8 cellular contexts compared by ENCODE assay signal in the genomic region with DNA sequence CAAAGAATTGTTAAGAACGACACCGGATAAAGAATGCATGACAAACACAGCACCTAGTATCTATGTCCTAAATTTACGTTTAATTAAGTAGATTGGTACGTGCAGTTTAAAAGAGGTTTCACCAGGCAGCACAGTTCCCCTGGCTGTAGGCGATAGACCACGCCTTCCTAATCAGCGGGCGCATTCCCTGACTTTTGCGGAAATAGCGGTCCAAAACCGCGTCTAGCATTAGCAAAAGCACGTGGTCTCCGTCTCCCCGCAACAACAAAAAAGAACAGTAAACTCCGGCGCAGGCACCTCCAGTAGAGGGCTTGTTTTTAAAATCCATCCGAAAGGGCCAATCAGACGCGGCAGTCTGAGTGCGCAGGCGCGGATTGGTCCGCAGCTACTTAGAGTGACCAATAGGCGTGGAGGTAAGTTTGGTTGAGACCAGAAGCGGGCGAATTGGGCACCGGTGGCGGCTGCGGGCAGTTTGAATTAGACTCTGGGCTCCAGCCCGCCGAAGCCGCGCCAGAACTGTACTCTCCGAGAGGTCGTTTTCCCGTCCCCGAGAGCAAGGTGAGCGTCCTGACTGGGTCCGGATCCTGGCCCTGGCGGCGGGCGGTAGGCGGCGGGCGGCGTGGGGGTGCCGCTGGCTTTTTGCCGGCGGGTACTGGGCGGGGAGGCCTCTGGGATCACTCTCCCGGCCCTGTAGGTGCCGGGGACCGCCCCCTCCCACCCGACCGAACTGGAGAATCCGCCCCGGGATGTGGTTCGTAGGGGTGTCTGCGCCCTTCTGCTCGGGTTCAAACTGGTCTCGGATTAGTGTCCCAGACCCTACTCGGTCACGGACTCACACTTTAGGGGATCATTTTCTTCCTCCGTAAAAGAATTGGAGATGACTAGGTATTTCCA. TPM values are rescaled to one million over a fixed set of nuclear protein-coding genes. Genes with fewer than 3 reads are reported as not detected.
DNase-seq lines count a peak whose midpoint lies in the region; ATAC-seq, FAIRE-seq and TF ChIP-seq lines count a peak whose summit lies in the region.

Gene CENPF, plus strand, starts transcription at position 432 of the 894 bp plus-strand sequence. CDS start 10,560 bp downstream, outside the sequence.

- no peak within 1 kb of the TSS for H2AK5ac ChIP-seq in H1 (ENCODE audit: low read depth, low read length)
- no peak within 1 kb of the TSS for H2AK5ac ChIP-seq in mesenchymal stem cell (ENCODE audit: low read length, severe bottlenecking)

- H3K18ac ChIP-seq in H1 (ENCODE audit: extremely low read depth, low read length), result no peak within 1 kb of the TSS; the same call in 1 of the 2 replicates
- no peak within 1 kb of the TSS for H3K18ac ChIP-seq in mesenchymal stem cell (ENCODE audit: low read depth in 1 of 2, low read length in 2 of 2)

- H3K27me3 ChIP-seq in H1 (replicated peaks in 1 of 4; ENCODE audit: control insufficient read depth in 3 of 4, extremely low read depth in 1 of 4, insufficient read depth in 3 of 4, low read length in 3 of 4), result no peaks in the 10 kb centered on the region
- H3K27me3 ChIP-seq in mesenchymal stem cell (ENCODE audit: control insufficient read depth in 1 of 2, insufficient read depth in 1 of 2, low read length in 2 of 2), result no peaks in the 10 kb centered on the region

- peaks cover 27 to 45% of the 10 kb centered on the region in 2 experiments for H3K79me2 ChIP-seq in H1 (ENCODE audit: control insufficient read depth in 1 of 2, insufficient read depth in 2 of 2, low read length in 2 of 2)

- H3K4me3 ChIP-seq in H1 (ENCODE audit: extremely low read depth in 1 of 4, insufficient read depth in 2 of 4, low read depth in 3 of 4, low read length in 4 of 4) (peak within 1 kb of the TSS; percentile 84 to 95 (median 87)), mesenchymal stem cell (ENCODE audit: insufficient read depth in 1 of 2, low read depth in 1 of 2, low read length in 2 of 2) (peak within 1 kb of the TSS; percentile 84 to 96)

- no peak within 1 kb of the TSS for H2BK20ac ChIP-seq in H1 (ENCODE audit: low read length)

- H3K36me3 ChIP-seq in H1 (ENCODE audit: control insufficient read depth in 2 of 4, insufficient read depth in 4 of 4, low read length in 3 of 4), result peaks cover 0 to 13% (median 0%) of the 10 kb centered on the region in 4 experiments; a peak in 1 of 8 replicates
- H3K36me3 ChIP-seq in mesenchymal stem cell (ENCODE audit: control insufficient read depth in 1 of 2, insufficient read depth in 2 of 2, low read depth in 1 of 2, low read length in 2 of 2), result peaks cover 0 to 11% of the 10 kb centered on the region in 2 experiments

- DNase-seq in COLO829 (ENCODE audit: low spot score) (peak; percentile 99), HS-5 (ENCODE audit: low read depth) (peak; percentile 97), H1 (ENCODE audit: low read depth in 1 of 2, low spot score in 2 of 2) (peak; percentile 92 to 98), mesenchymal stem cell (peak; percentile 99)
- DNase-seq in NK-92 treated with Interleukin-12 subunit alpha and Interleukin-12 subunit beta, amount 100 ng/mL, for 24 hours (lab: John Stamatoyannopoulos, UW), result peak; percentile 93
- DNase-seq in activated CD8-positive, alpha-beta memory T cell treated with anti-CD3 and anti-CD28 coated beads for 24 hours, result peak; percentile 93
- peak; percentile 83 for DNase-seq in stimulated activated CD8-positive, alpha-beta memory T cell treated with anti-CD3 and anti-CD28 coated beads, Interleukin-12 subunit alpha, Interleukin-12 subunit beta, amount 100 ng/mL, for 4 hours (ENCODE audit: low read depth)

- WGBS in H1 (ENCODE audit: extremely low coverage in 1 of 2, insufficient coverage in 1 of 2, insufficient read length in 1 of 2, insufficient replicate concordance in 2 of 2, low coverage in 1 of 2, low lambda C conversion rate in 2 of 2, missing lambda C conversion rate in 1 of 2), 2 experiments, result 2% methylated on average over 52 of the region's 65 CpGs; no CpG with 5 or more reads in 1 of the 2 experiments
- under 1% methylated on average over 52 of the region's 65 CpGs for WGBS in mesenchymal stem cell

- H2BK5ac ChIP-seq in H1 (ENCODE audit: low read depth, low read length) (peak within 1 kb of the TSS; percentile 78; the same call in 1 of the 2 replicates), mesenchymal stem cell (ENCODE audit: low read depth, low read length, poor library complexity, severe bottlenecking) (no peak within 1 kb of the TSS)

- TF ChIP-seq POLR2A in H1 (IDR thresholded peaks at IDR 0.05; ENCODE audit: control extremely low read depth in 1 of 2, low read depth in 2 of 2, low read length in 2 of 2), result peak; percentile 73 to 90

- TF ChIP-seq CTCF in H1 (IDR thresholded peaks at IDR 0.05; ENCODE audit: control extremely low read depth in 1 of 3, insufficient read depth in 1 of 3, low read depth in 1 of 3, low read length in 3 of 3), result peak in 1 of 3 experiments; percentile 2; a peak in 1 of 4 replicates

- H4K5ac ChIP-seq in H1 (ENCODE audit: insufficient read length, low read depth, low read length), result peak within 1 kb of the TSS; percentile 54

- H3K4me2 ChIP-seq in H1 (ENCODE audit: insufficient read depth in 1 of 2, low read depth in 2 of 2, low read length in 2 of 2), result peak within 1 kb of the TSS; percentile 91 to 92
- H3K4me2 ChIP-seq in mesenchymal stem cell (ENCODE audit: low read length, poor library complexity, severe bottlenecking), result peak within 1 kb of the TSS; percentile 88

- H2BK12ac ChIP-seq in H1 (ENCODE audit: low read depth, low read length) (peak within 1 kb of the TSS; percentile 84; the same call in 1 of the 2 replicates), mesenchymal stem cell (ENCODE audit: low read length in 2 of 2) (no peak within 1 kb of the TSS)

- POLR2A ChIA-PET in H1 (lab: Charles Lee; ENCODE audit: partially characterized antibody), result interaction anchor here (0.6 to 2.5 kb wide), 9 partner anchors 9 to 389 kb away, joined by 3 to 12 read pairs (median 5); partner anchors contain the start of gene PTPN14

- H3K4ac ChIP-seq in H1 (replicated peaks; ENCODE audit: insufficient read length, low read depth, low read length), result peak within 1 kb of the TSS; percentile 44
- no peak within 1 kb of the TSS for H3K4ac ChIP-seq in mesenchymal stem cell (ENCODE audit: low read depth in 1 of 2, low read length in 2 of 2)

- peak within 1 kb of the TSS; percentile 78 for H3K56ac ChIP-seq in H1 (replicated peaks; ENCODE audit: insufficient read length, low read depth, low read length)

- H2BK15ac ChIP-seq in H1 (ENCODE audit: low read length) (no peak within 1 kb of the TSS), mesenchymal stem cell (ENCODE audit: low read depth, poor library complexity, severe bottlenecking) (no peak within 1 kb of the TSS)

- TF ChIP-seq RAD21 in H1 (IDR thresholded peaks at IDR 0.05 in 1 of 2, conservative IDR thresholded peaks at IDR 0.05 in 1 of 2; ENCODE audit: low read depth in 2 of 2, low read length in 2 of 2), result no peak

- H3K14ac ChIP-seq in H1 (ENCODE audit: insufficient read length) (no peak within 1 kb of the TSS), mesenchymal stem cell (ENCODE audit: low read length in 2 of 2) (no peak within 1 kb of the TSS)

- H3K23ac ChIP-seq in H1 (ENCODE audit: insufficient read length), result no peak within 1 kb of the TSS
- no peak within 1 kb of the TSS for H3K23ac ChIP-seq in mesenchymal stem cell (ENCODE audit: low read length in 2 of 2)

- H2AFZ ChIP-seq in H1 (ENCODE audit: low read length) (peak within 1 kb of the TSS; percentile 26; the same call in 1 of the 2 replicates), mesenchymal stem cell (ENCODE audit: low read depth, low read length) (peak within 1 kb of the TSS; percentile 90)

- peak within 1 kb of the TSS; percentile 17 for H4K91ac ChIP-seq in H1 (replicated peaks; ENCODE audit: insufficient read length, low read length)
- no peak within 1 kb of the TSS for H4K91ac ChIP-seq in mesenchymal stem cell (ENCODE audit: low read length)

- peak; percentile 100 for ATAC-seq in GM19468 (IDR thresholded peaks at IDR 0.05; ENCODE audit: extremely low read depth, unreplicated experiment)

- H3K23me2 ChIP-seq in H1 (ENCODE audit: low read depth, low read length), result peaks cover 2% of the 10 kb centered on the region; the same call in 1 of the 2 replicates

- H3K27ac ChIP-seq in H1 (ENCODE audit: low read depth, low read length) (peak within 1 kb of the TSS; percentile 81), mesenchymal stem cell (ENCODE audit: low read length, poor library complexity, severe bottlenecking) (no peak within 1 kb of the TSS)

- TF ChIP-seq EP300 in H1 (IDR thresholded peaks at IDR 0.05; ENCODE audit: borderline replicate concordance in 1 of 2, low read depth in 2 of 2, low read length in 2 of 2), result no peak

- FAIRE-seq in H1 (lab: Jason Lieb, UNC), result peak; percentile 88

- H3K4me1 ChIP-seq in H1 (replicated peaks in 1 of 4; ENCODE audit: control insufficient read depth in 3 of 4, insufficient read depth in 4 of 4, low read length in 3 of 4) (peaks cover 0 to 2% (median under 1%) of the 10 kb centered on the region in 4 experiments; a peak in 2 of 7 replicates), mesenchymal stem cell (ENCODE audit: control insufficient read depth, insufficient read depth, low read depth, low read length) (peaks cover 6% of the 10 kb centered on the region)

- H3K9me3 ChIP-seq in H1 (ENCODE audit: insufficient read depth in 2 of 2, low read depth in 1 of 2, low read length in 1 of 2) (no peaks in the 10 kb centered on the region), mesenchymal stem cell (ENCODE audit: control insufficient read depth, low read length) (no peaks in the 10 kb centered on the region)

- H3K9ac ChIP-seq in H1 (replicated peaks in 1 of 4; ENCODE audit: extremely low read depth in 1 of 4, low read depth in 3 of 4, low read length in 3 of 4) (peak within 1 kb of the TSS; percentile 83 to 93 (median 85)), mesenchymal stem cell (ENCODE audit: low read length) (peak within 1 kb of the TSS; percentile 89)

- peak within 1 kb of the TSS; percentile 98; the same call in 1 of the 2 replicates for H4K8ac ChIP-seq in H1 (ENCODE audit: extremely low read depth, insufficient read depth, low read length)
- peak within 1 kb of the TSS; percentile 75 for H4K8ac ChIP-seq in mesenchymal stem cell (ENCODE audit: low read length)

- H2BK120ac ChIP-seq in H1 (replicated peaks; ENCODE audit: low read depth, low read length), result no peak within 1 kb of the TSS
- no peak within 1 kb of the TSS for H2BK120ac ChIP-seq in mesenchymal stem cell (ENCODE audit: low read depth, low read length)

- H3K79me1 ChIP-seq in H1 (ENCODE audit: low read depth, low read length), result peaks cover 5% of the 10 kb centered on the region; the same call in 1 of the 2 replicates
- H3K79me1 ChIP-seq in mesenchymal stem cell (replicated peaks; ENCODE audit: low read length, poor library complexity, severe bottlenecking), result no peaks in the 10 kb centered on the region

- no peaks in the 10 kb centered on the region for H4K20me1 ChIP-seq in H1 (replicated peaks in 1 of 2; ENCODE audit: control insufficient read depth in 1 of 2, insufficient read depth in 2 of 2, low read length in 2 of 2)

- CTCF ChIA-PET in H1 (lab: Charles Lee; ENCODE audit: partially characterized antibody), result interaction anchor here (1.0 kb wide), 2 partner anchors 270 to 342 kb away, joined by 3 read pairs; no protein-coding TSS in a partner anchor

RNA-seq across cellular contexts. Expression of gene CENPF, which starts in this region (rescaled TPM):
- total RNA-seq in H1 (2021; fragmentation: NEBNext Ultra II Directional; extraction: Animal tissue kit (Norgen Biotek cat#: 25700)), result 170 and 175 TPM in 2 replicates
- 10.0 and 13.7 TPM in 2 replicates for polyA plus RNA-seq in H1 (2011; rRNA removed)
- polyA plus RNA-seq in H1 (2011; cell fraction: cytosol; rRNA removed), result 38.2 TPM
- 41.1 TPM for polyA plus RNA-seq in H1 (2011; cell fraction: nucleus; rRNA removed)
- polyA plus RNA-seq in H1 (2012, experiment 1 of 2), result 71.6 to 132 TPM (median 92.6 TPM) in 4 replicates
- 4.1 TPM for polyA plus RNA-seq in H1 (2012, experiment 2 of 2)
- polyA plus RNA-seq in H1 (2013, experiment 1 of 2), result 79.3 TPM
- polyA plus RNA-seq in H1 (2013, experiment 2 of 2), result 70.9 TPM
- 41.5 and 53.5 TPM in 2 replicates for polyA minus RNA-seq in H1 (2011; rRNA and poly(A)+ RNA removed)
- 43.7 TPM for polyA minus RNA-seq in H1 (2011; cell fraction: cytosol; rRNA and poly(A)+ RNA removed)
- 82.6 TPM for polyA minus RNA-seq in H1 (2011; cell fraction: nucleus; rRNA and poly(A)+ RNA removed)
- 4.2 TPM for polyA plus RNA-seq in mesenchymal stem cell (2013, experiment 1 of 2)
- polyA plus RNA-seq in mesenchymal stem cell (2013, experiment 2 of 2), result 4.9 TPM
